ENCODE assay signal across 9 cellular contexts in the genomic region with DNA sequence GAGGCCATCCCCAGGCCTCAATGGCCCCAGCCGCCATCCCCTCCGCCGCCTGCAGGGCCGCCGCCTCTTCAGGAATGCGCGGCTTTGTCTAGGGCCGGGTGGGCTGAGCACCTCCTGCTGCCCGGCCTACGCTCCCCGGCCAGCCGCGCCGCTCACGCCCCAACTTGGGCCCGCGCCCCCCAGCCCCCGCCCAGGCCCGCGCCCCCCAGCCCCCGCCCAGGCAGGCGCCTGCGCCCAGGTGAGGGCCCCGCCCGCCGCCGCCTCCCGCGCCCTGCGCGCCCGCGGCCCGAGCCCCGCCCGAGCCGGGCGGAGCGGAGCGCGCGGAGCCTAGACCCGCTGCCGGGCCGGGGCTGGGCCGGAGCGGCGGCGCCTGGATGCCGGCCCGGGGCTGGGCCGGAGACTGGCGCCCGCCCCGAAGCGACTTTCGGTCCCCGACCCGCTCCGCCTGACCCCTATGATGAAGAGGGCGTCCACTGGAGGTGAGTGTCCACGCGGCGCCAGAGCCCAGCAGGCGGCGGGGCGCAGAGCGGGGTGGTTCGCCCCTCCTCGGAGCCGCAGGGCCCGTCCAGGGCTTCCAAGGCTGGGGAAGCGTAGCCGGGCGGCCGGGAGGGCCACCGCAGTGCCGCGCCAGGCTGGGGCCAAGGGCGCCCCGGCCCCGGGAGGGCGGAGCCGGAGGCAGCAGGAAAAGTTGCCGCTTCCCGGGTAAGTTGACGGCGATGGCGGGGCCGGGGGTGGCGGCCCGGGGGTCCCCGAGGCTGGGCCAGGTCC. TPM values are rescaled to one million over a fixed set of nuclear protein-coding genes. Genes with fewer than 3 reads are reported as not detected.
DNase-seq lines count a peak whose midpoint lies in the region; ATAC-seq and TF ChIP-seq lines count a peak whose summit lies in the region.
"Had no signal": no experiment of that assay in that cellular context is flagged by ENCODE, and none has a peak within 500 bp of the region (broad histone marks: within the 10 kb centered on the region; RNA-seq: fewer than 3 reads in every experiment).

No MANE protein-coding gene starts in this region.

- H3K27me3 ChIP-seq in Panc1 (ENCODE audit: control insufficient read depth, insufficient read depth, low read length), result no peaks in the 10 kb centered on the region
- peaks cover 0 to 8% of the 10 kb centered on the region in 2 donors for H3K27me3 ChIP-seq in esophagus (ENCODE audit: control insufficient read depth in 1 of 2, insufficient read depth in 2 of 2, low read length in 2 of 2)
- H3K27me3 ChIP-seq in neuron (ENCODE audit: insufficient read depth, low read length), result no peaks in the 10 kb centered on the region

- H3K4me3 ChIP-seq in Panc1 (ENCODE audit: low read depth in 2 of 2, low read length in 2 of 2), result peak overlapping the region; percentile 58 to 62
- H3K4me3 ChIP-seq in esophagus (ENCODE audit: low read depth in 1 of 2, low read length in 2 of 2), result peak overlapping the region; percentile 36 to 46
- H3K4me3 ChIP-seq in neuron (ENCODE audit: low read length), result peak overlapping the region; percentile 89

- ATAC-seq in Panc1, result peak; percentile 86
- ATAC-seq in GM19463 (IDR thresholded peaks at IDR 0.05; ENCODE audit: unreplicated experiment), result no peak
- ATAC-seq in HG03196 (IDR thresholded peaks at IDR 0.05; ENCODE audit: unreplicated experiment), result no peak

- H3K4me1 ChIP-seq in Panc1 (ENCODE audit: control insufficient read depth, insufficient read depth, low read length) (no peaks in the 10 kb centered on the region), esophagus (ENCODE audit: control insufficient read depth in 2 of 2, insufficient read depth in 2 of 2, low read length in 1 of 2) (peaks cover 2 to 5% of the 10 kb centered on the region in 2 donors), neuron (ENCODE audit: insufficient read depth, low read length) (peaks cover 35% of the 10 kb centered on the region)

- in situ Hi-C loops in Panc1 (cut with HindIII; ENCODE audit: low pct_unique_long_range_greater_than_20kb, low sequenced_read_pairs), result no loop called here

- CTCF ChIA-PET in Panc1 (lab: Charles Lee), result no interaction called here

- TF ChIP-seq CTCF in Panc1 (IDR thresholded peaks at IDR 0.05), result no peak

- intact Hi-C loops in Panc1 (cut with micrococcal nuclease; ENCODE audit: unreplicated experiment), result no loop called here

- no peaks in the 10 kb centered on the region for H3K9me3 ChIP-seq in Panc1 (ENCODE audit: control insufficient read depth, insufficient read depth, low read depth, low read length)
- no peaks in the 10 kb centered on the region for H3K9me3 ChIP-seq in esophagus (ENCODE audit: control insufficient read depth in 2 of 2, insufficient read depth in 1 of 2, low read depth in 1 of 2, low read length in 1 of 2)
- H3K9me3 ChIP-seq in neuron (ENCODE audit: low read length), result no peaks in the 10 kb centered on the region

- H2AFZ ChIP-seq in neuron (ENCODE audit: low read depth, low read length), result peak overlapping the region; percentile 85

- H3K36me3 ChIP-seq in Panc1 (ENCODE audit: control insufficient read depth, insufficient read depth, low read length), result no peaks in the 10 kb centered on the region
- H3K36me3 ChIP-seq in esophagus (ENCODE audit: control insufficient read depth in 2 of 2, insufficient read depth in 2 of 2, low read length in 1 of 2), result no peaks in the 10 kb centered on the region
- H3K36me3 ChIP-seq in neuron (ENCODE audit: insufficient read depth, low read length), result no peaks in the 10 kb centered on the region

- 1% methylated on average over 34 to 93 of the region's 93 CpGs for WGBS in esophagus, 2 donors

- DNase-seq in NCI-H1694 treated with DMSO at 0.1 percent for 48 hours (lab: John Stamatoyannopoulos, UW), result peak; percentile 15
- no peak for DNase-seq in NCI-H1694 (lab: John Stamatoyannopoulos, UW)
- DNase-seq in Panc1 (ENCODE audit: low read depth, low spot score), result no peak
- no peak for DNase-seq in activated effector memory CD4-positive, alpha-beta T cell treated with Interleukin-2 at 50 U/mL for 16 hours
- DNase-seq: CD4-positive, CD25-positive, alpha-beta regulatory T cell had no signal

- BruUV-seq in Panc1 (replicated peaks; lab: Mats Ljungman, UMichigan), result no TSS peak

- POLR2A ChIA-PET in Panc1 (lab: Charles Lee), result no interaction called here

- H3K27ac ChIP-seq in Panc1 (ENCODE audit: low read length) (no peak overlapping the region), esophagus (ENCODE audit: low read depth in 2 of 2, low read length in 1 of 2) (no peak overlapping the region)

RNA-seq across cellular contexts. Expression of a gene that starts 34.3 kb away (rescaled TPM):
- 1.4 TPM for total RNA-seq in Panc1 (2021; ENCODE audit: unreplicated experiment)
- polyA plus RNA-seq in Panc1 (2012; ENCODE audit: insufficient read length), result 0.35 TPM
- polyA plus RNA-seq in esophagus, result 10 to 100 TPM in 1 of 2 donors, 1 to 10 TPM in 1; 6.9 to 13.5 TPM
- total RNA-seq: CD4-positive, CD25-positive, alpha-beta regulatory T cell had no signal
- polyA plus RNA-seq: CD4-positive, CD25-positive, alpha-beta regulatory T cell had no signal
